Comparison of ENCODE assay signal across 10 cellular contexts in genomic region chr1:26318338-26319064, GRCh38. TPM values are rescaled to one million over a fixed set of nuclear protein-coding genes. Genes with fewer than 3 reads are reported as not detected.
DNase-seq lines count a peak whose midpoint lies in the region; ATAC-seq and TF ChIP-seq lines count a peak whose summit lies in the region.
"Had no signal": no experiment of that assay in that cellular context is flagged by ENCODE, and none has a peak within 500 bp of the region (broad histone marks: within the 10 kb centered on the region; RNA-seq: fewer than 3 reads in every experiment).

No MANE protein-coding gene starts in this region.

- no peaks in the 10 kb centered on the region for H3K27me3 ChIP-seq in heart left ventricle

- H3K36me3 ChIP-seq in heart left ventricle (no peaks in the 10 kb centered on the region), urinary bladder (ENCODE audit: insufficient read depth) (no peaks in the 10 kb centered on the region)

- peak in 2 of 4 donors; percentile 17 to 27 for ATAC-seq in heart left ventricle

- 84 to 86% (median 85%) methylated on average over 9 of the region's 9 CpGs for WGBS in heart left ventricle, 4 donors
- WGBS in urinary bladder, result 84% methylated on average over 9 of the region's 9 CpGs

- no peak for TF ChIP-seq POLR2A in heart left ventricle (IDR thresholded peaks at IDR 0.05)

- peaks cover 0 to 76% (median 7%) of the 10 kb centered on the region in 12 donors for H3K4me1 ChIP-seq in heart left ventricle
- H3K4me1 ChIP-seq in urinary bladder (ENCODE audit: insufficient read depth), result no peaks in the 10 kb centered on the region

- TF ChIP-seq CTCF in heart left ventricle (IDR thresholded peaks at IDR 0.05), result no peak

- no peaks in the 10 kb centered on the region for H3K9me3 ChIP-seq in heart left ventricle

- intact Hi-C loops in heart left ventricle (cut with DNase I), result loop anchor here in 1 of 10 donors (10.0 kb wide), 1 partner anchor 284 kb away; no protein-coding TSS in a partner anchor
- intact Hi-C loops in cardiac septum (cut with DNase I), result no loop called here

- H3K27ac ChIP-seq in heart left ventricle, result peak overlapping the region in 8 of 12 donors; percentile 42 to 88 (median 51)
- no peak overlapping the region for H3K27ac ChIP-seq in urinary bladder (ENCODE audit: low read depth)
- H3K27ac ChIP-seq: C4-2B had no signal

- H3K4me3 ChIP-seq in heart left ventricle, result peak overlapping the region in 9 of 12 donors; percentile 3 to 63 (median 18)
- H3K4me3 ChIP-seq in urinary bladder (ENCODE audit: low read depth, low read length), result peak overlapping the region; percentile 16

- DNase-seq in heart left ventricle (peak in 1 of 5 donors; percentile 55), cardiac septum (ENCODE audit: low spot score) (no peak), activated T-cell treated with anti-CD3 and anti-CD28 coated beads for 48 hours (ENCODE audit: low read depth) (peak; percentile 51), mucosa of gallbladder (ENCODE audit: low spot score) (peak; percentile 34), HuH-7.5 (ENCODE audit: low spot score) (no peak), NCI-H2227 (lab: John Stamatoyannopoulos, UW; ENCODE audit: unreplicated experiment) (no peak), dedifferentiated amniotic fluid mesenchymal stem cell (ENCODE audit: extremely low spot score) (no peak)
- DNase-seq: NCI-H774 had no signal

RNA-seq across cellular contexts. Expression of gene CD52, which starts 0.7 kb away (rescaled TPM):
- total RNA-seq in heart left ventricle (10 to 100 TPM in 2 of 9 donors, 1 to 10 TPM in 6, not detected in 1; 1.6 to 89.9 (median 4.4) TPM), cardiac septum (4.6 TPM), mucosa of gallbladder (21.1 TPM), urinary bladder (3.3 TPM)
- polyA plus RNA-seq in heart left ventricle (10 to 100 TPM in 1 of 2 donors, 1 to 10 TPM in 1; 9.9 to 26.1 TPM), urinary bladder (17.0 TPM)

RNA-seq across cellular contexts. Expression of gene UBXN11, which starts 12.1 kb away (rescaled TPM):
- total RNA-seq in heart left ventricle (10 to 100 TPM in 3 of 9 donors, 1 to 10 TPM in 6; 3.7 to 17.2 (median 7.6) TPM), cardiac septum (8.3 TPM), mucosa of gallbladder (21.3 TPM), urinary bladder (3.5 TPM)
- polyA plus RNA-seq in heart left ventricle (10 to 100 TPM in 1 of 2 donors, 1 to 10 TPM in 1; 9.0 to 12.2 TPM), urinary bladder (12.2 TPM)

RNA-seq across cellular contexts. Expression of gene CRYBG2, which starts 35.4 kb away (rescaled TPM):
- total RNA-seq in heart left ventricle, result under 1 TPM in 2 of 9 donors, not detected in 7; 0.25 to 0.45 TPM
- not detected for polyA plus RNA-seq in heart left ventricle
- total RNA-seq in cardiac septum, result not detected
- 25.5 TPM for total RNA-seq in mucosa of gallbladder
- total RNA-seq in urinary bladder, result 1.5 TPM
- polyA plus RNA-seq in urinary bladder, result 3.3 TPM

RNA-seq across cellular contexts. Expression of gene SH3BGRL3, which starts 38.6 kb away (rescaled TPM):
- total RNA-seq in heart left ventricle (100 to 1,000 TPM in 1 of 9 donors, 10 to 100 TPM in 8; 22.4 to 234 (median 40.0) TPM), cardiac septum (55.0 TPM), mucosa of gallbladder (133 TPM), urinary bladder (12.3 TPM)
- polyA plus RNA-seq in heart left ventricle (100 to 1,000 TPM in 1 of 2 donors, 10 to 100 TPM in 1; 43.8 to 119 TPM), urinary bladder (123 TPM)

RNA-seq across cellular contexts. Expression of gene ZNF683, which starts 54.0 kb away (rescaled TPM):
- total RNA-seq in heart left ventricle, result 1 to 10 TPM in 1 of 9 donors, under 1 TPM in 2, not detected in 6; 0.28 to 1.2 (median 0.48) TPM
- under 1 TPM in 1 of 2 donors, not detected in 1; 0.04 TPM for polyA plus RNA-seq in heart left ventricle
- total RNA-seq in cardiac septum, result not detected
- total RNA-seq in mucosa of gallbladder, result 2.9 TPM
- not detected for total RNA-seq in urinary bladder
- polyA plus RNA-seq in urinary bladder, result 0.19 TPM

Comparison
In these comparisons a context has a peak if more than half of its experiments do, and no peak if none do; other contexts are left out.
1. DNase-seq: peak in activated T-cell treated with anti-CD3 and anti-CD28 coated beads for 48 hours (single experiment) and mucosa of gallbladder (single experiment); none in cardiac septum (single experiment), HuH-7.5 (single experiment), NCI-H2227 (single experiment) and dedifferentiated amniotic fluid mesenchymal stem cell (single experiment).
2. RNA of gene CRYBG2, which starts 35.4 kb away (total RNA-seq): 25.5 TPM in mucosa of gallbladder (single experiment); 1.5 TPM in urinary bladder (single experiment), not detected in cardiac septum (single experiment) and 0.25 to 0.45 TPM in heart left ventricle; every median in the first group is over 10 times any median in the second.